In genomic region chr2:1773883-1774282, GRCh38 we compare ENCODE assay signal across 15 cellular contexts.
"Had no signal": no experiment of that assay in that cellular context is flagged by ENCODE, and none has a peak within 500 bp of the region (broad histone marks: within the 10 kb centered on the region; RNA-seq: fewer than 3 reads in every experiment).

No MANE protein-coding gene starts in this region.

- H3K36me3 Mint-ChIP-seq: neural progenitor cell had no signal

- H3K27ac ChIP-seq: cardiac muscle cell, foreskin keratinocyte, left ventricle myocardium inferior, neural progenitor cell, pancreas, vagina, VCaP had no signal

- ATAC-seq: activated CD8-positive, alpha-beta T cell treated with anti-CD3 and anti-CD28 coated beads, Interleukin-2, amount 10 ng/mL, durations not matched to agents 7 days and 5 days; foreskin keratinocyte; pancreas had no signal

- H3K9me3 ChIP-seq: left ventricle myocardium inferior, pancreas, tibial artery, vagina had no signal

- H3K4me2 ChIP-seq: neural progenitor cell had no signal

- H3K4me3 ChIP-seq: cardiac muscle cell, left ventricle myocardium inferior, neural progenitor cell, pancreas, tibial artery, vagina had no signal

- H3K4me3 Mint-ChIP-seq: activated CD8-positive, alpha-beta T cell treated with anti-CD3 and anti-CD28 coated beads, Interleukin-2, amount 10 ng/mL, durations not matched to agents 7 days and 5 days; activated naive CD4-positive, alpha-beta T cell treated with anti-CD3 and anti-CD28 coated beads for 36 hours; activated T-helper 1 cell treated with anti-CD3 and anti-CD28 coated beads, Interleukin-12 subunit alpha, Interleukin-12 subunit beta, Interleukin-2, Interleukin-4 antibody, amounts not matched to agents 30 ng/mL and 10 ng/mL and 1 ng/mL, durations not matched to agents 14 hours and 24 hours and 36 hours; neural progenitor cell had no signal

- H3K27ac Mint-ChIP-seq: activated CD8-positive, alpha-beta T cell treated with anti-CD3 and anti-CD28 coated beads, Interleukin-2, amount 10 ng/mL, durations not matched to agents 7 days and 5 days; activated naive CD4-positive, alpha-beta T cell treated with anti-CD3 and anti-CD28 coated beads for 36 hours; activated T-helper 1 cell treated with anti-CD3 and anti-CD28 coated beads, Interleukin-12 subunit alpha, Interleukin-12 subunit beta, Interleukin-2, Interleukin-4 antibody, amounts not matched to agents 30 ng/mL and 10 ng/mL and 1 ng/mL, durations not matched to agents 14 hours and 24 hours and 36 hours; neural progenitor cell had no signal

- H3K9me3 Mint-ChIP-seq: activated naive CD4-positive, alpha-beta T cell treated with anti-CD3 and anti-CD28 coated beads for 36 hours; activated T-helper 1 cell treated with anti-CD3 and anti-CD28 coated beads, Interleukin-12 subunit alpha, Interleukin-12 subunit beta, Interleukin-2, Interleukin-4 antibody, amounts not matched to agents 30 ng/mL and 10 ng/mL and 1 ng/mL, durations not matched to agents 14 hours and 24 hours and 36 hours; neural progenitor cell had no signal

- H3K27me3 ChIP-seq: cardiac muscle cell, neural progenitor cell, pancreas, tibial artery, vagina had no signal

- H3K36me3 ChIP-seq: cardiac muscle cell, left ventricle myocardium inferior, neural progenitor cell, pancreas, tibial artery, vagina had no signal

- H3K4me1 ChIP-seq: foreskin keratinocyte, left ventricle myocardium inferior, pancreas, vagina had no signal

- H2AFZ ChIP-seq: neural progenitor cell had no signal

- H3K9ac ChIP-seq: neural progenitor cell had no signal

- DNase-seq: activated CD4-positive, alpha-beta T cell treated with anti-CD3 and anti-CD28 coated beads for 48 hours; activated CD8-positive, alpha-beta memory T cell treated with anti-CD3 and anti-CD28 coated beads, Interleukin-2, amount 50 U/mL, for 48 hours; activated CD8-positive, alpha-beta T cell treated with anti-CD3 and anti-CD28 coated beads, Interleukin-2, amount 10 ng/mL, durations not matched to agents 7 days and 5 days; activated naive CD4-positive, alpha-beta T cell treated with anti-CD3 and anti-CD28 coated beads for 36 hours; foreskin keratinocyte; left ventricle myocardium inferior; mesenchymal stem cell; stimulated activated CD4-positive, alpha-beta T cell treated with anti-CD3 and anti-CD28 coated beads, Interleukin-2, amount 100 ng/mL, for 48 hours had no signal
